Comparison of ENCODE assay signal across 6 cellular contexts in genomic region chr11:126952533-126952932, GRCh38. TPM values are rescaled to one million over a fixed set of nuclear protein-coding genes. Genes with fewer than 3 reads are reported as not detected.
"Had no signal": no experiment of that assay in that cellular context is flagged by ENCODE, and none has a peak within 500 bp of the region (broad histone marks: within the 10 kb centered on the region; RNA-seq: fewer than 3 reads in every experiment).

No MANE protein-coding gene starts in this region.

RNA-seq across cellular contexts. Expression of gene KIRREL3, which starts 48.0 kb away (rescaled TPM):
- total RNA-seq: natural killer cell; natural killer cell treated with Interleukin-12 subunit alpha and Interleukin-12 subunit beta and Interleukin-15 and Interleukin-18, amount 100 ng/mL, for 72 hours; psoas muscle; pulmonary artery endothelial cell; right lobe of liver; smooth muscle cell had no signal
